15 cellular contexts compared by ENCODE assay signal in genomic region chr7:11193888-11194287, GRCh38.
A peak's percentile ranks its signal among the peaks of the same experiment; 100 is the strongest.
DNase-seq lines count a peak whose midpoint lies in the region; ATAC-seq and TF ChIP-seq lines count a peak whose summit lies in the region.
"Had no signal": no experiment of that assay in that cellular context is flagged by ENCODE, and none has a peak within 500 bp of the region (broad histone marks: within the 10 kb centered on the region; RNA-seq: fewer than 3 reads in every experiment).

No MANE protein-coding gene starts in this region.

- peaks cover 5% of the 10 kb centered on the region for H3K27me3 Mint-ChIP-seq in activated T-helper 1 cell treated with anti-CD3 and anti-CD28 coated beads, Interleukin-12 subunit alpha, Interleukin-12 subunit beta, Interleukin-2, Interleukin-4 antibody, amounts not matched to agents 30 ng/mL and 10 ng/mL and 1 ng/mL, durations not matched to agents 14 hours and 24 hours and 36 hours (ENCODE audit: insufficient read depth)
- peaks cover 11% of the 10 kb centered on the region for H3K27me3 Mint-ChIP-seq in type B pancreatic cell
- peaks cover 5% of the 10 kb centered on the region for H3K27me3 Mint-ChIP-seq in CD8-positive, alpha-beta T cell (ENCODE audit: low read depth)

- CTCF ChIA-PET in CD8-positive, alpha-beta T cell (lab: Charles Lee) = interaction anchor here (1.1 to 1.3 kb wide), 2 partner anchors 11 to 18 kb away, joined by 3 to 5 read pairs; no protein-coding TSS in a partner anchor

- H3K27ac Mint-ChIP-seq in activated T-helper 1 cell treated with anti-CD3 and anti-CD28 coated beads, Interleukin-12 subunit alpha, Interleukin-12 subunit beta, Interleukin-2, Interleukin-4 antibody, amounts not matched to agents 30 ng/mL and 10 ng/mL and 1 ng/mL, durations not matched to agents 14 hours and 24 hours and 36 hours = peak overlapping the region; percentile 62
- no peak overlapping the region for H3K27ac Mint-ChIP-seq in type B pancreatic cell
- no peak overlapping the region for H3K27ac Mint-ChIP-seq in CD8-positive, alpha-beta T cell
- H3K27ac Mint-ChIP-seq: IgD-negative memory B cell had no signal

- no peaks in the 10 kb centered on the region for H3K79me2 ChIP-seq in mesendoderm (ENCODE audit: control insufficient read depth, insufficient read depth, low read length)

- H3K4ac ChIP-seq in mesendoderm (ENCODE audit: low read depth, low read length) = peak overlapping the region; percentile 62

- no peak for TF ChIP-seq CTCF in heart right ventricle (IDR thresholded peaks at IDR 0.05)
- TF ChIP-seq CTCF in heart left ventricle (IDR thresholded peaks at IDR 0.05) = no peak
- TF ChIP-seq CTCF in type B pancreatic cell (conservative IDR thresholded peaks at IDR 0.05) = no peak
- no peak for TF ChIP-seq CTCF in lower leg skin (IDR thresholded peaks at IDR 0.05)
- TF ChIP-seq CTCF in CD8-positive, alpha-beta T cell (IDR thresholded peaks at IDR 0.05) = no peak

- intact Hi-C loops in heart right ventricle (cut with DNase I) (loop anchor here in 1 of 10 donors (10.0 kb wide), 1 partner anchor 219 kb away; the partner anchor contains the start of gene PHF14), heart left ventricle (cut with DNase I) (no loop called here), lower leg skin (cut with DNase I; ENCODE audit: low total_unique reads) (no loop called here)
- intact Hi-C loops in activated T-helper 1 cell treated with anti-CD3 and anti-CD28 coated beads, Interleukin-12 subunit alpha, Interleukin-12 subunit beta, Interleukin-2, Interleukin-4 antibody, amounts not matched to agents 30 ng/mL and 10 ng/mL and 1 ng/mL, durations not matched to agents 14 hours and 24 hours and 36 hours (cut with micrococcal nuclease) = loop anchor here (5.0 kb wide), 1 partner anchor 222 kb away; the partner anchor contains the start of gene PHF14
- intact Hi-C loops in CD8-positive, alpha-beta T cell (cut with DNase I, micrococcal nuclease) = no loop called here

- no peak overlapping the region for H3K23ac ChIP-seq in mesendoderm (ENCODE audit: low read length)

- H3K4me3 Mint-ChIP-seq in activated T-helper 1 cell treated with anti-CD3 and anti-CD28 coated beads, Interleukin-12 subunit alpha, Interleukin-12 subunit beta, Interleukin-2, Interleukin-4 antibody, amounts not matched to agents 30 ng/mL and 10 ng/mL and 1 ng/mL, durations not matched to agents 14 hours and 24 hours and 36 hours = peak overlapping the region; percentile 66
- peak overlapping the region; percentile 75 for H3K4me3 Mint-ChIP-seq in type B pancreatic cell
- no peak overlapping the region for H3K4me3 Mint-ChIP-seq in CD8-positive, alpha-beta T cell
- H3K4me3 Mint-ChIP-seq: IgD-negative memory B cell had no signal

- H4K5ac ChIP-seq in mesendoderm (ENCODE audit: low read length) = no peak overlapping the region

- peaks cover 19% of the 10 kb centered on the region for H3K4me1 Mint-ChIP-seq in activated T-helper 1 cell treated with anti-CD3 and anti-CD28 coated beads, Interleukin-12 subunit alpha, Interleukin-12 subunit beta, Interleukin-2, Interleukin-4 antibody, amounts not matched to agents 30 ng/mL and 10 ng/mL and 1 ng/mL, durations not matched to agents 14 hours and 24 hours and 36 hours (ENCODE audit: low read depth)
- peaks cover 31% of the 10 kb centered on the region for H3K4me1 Mint-ChIP-seq in type B pancreatic cell (ENCODE audit: unreplicated experiment)
- H3K4me1 Mint-ChIP-seq in CD8-positive, alpha-beta T cell (ENCODE audit: low read depth) = no peaks in the 10 kb centered on the region
- H3K4me1 Mint-ChIP-seq: activated T-helper 17 cell treated with anti-CD3 and anti-CD28 coated beads, Interleukin-2, amount 50 U/mL, for 72 hours; IgD-negative memory B cell had no signal

- no peak overlapping the region for H2AK5ac ChIP-seq in mesendoderm (ENCODE audit: low read length)

- H3K36me3 ChIP-seq in heart right ventricle (no peaks in the 10 kb centered on the region), heart left ventricle (no peaks in the 10 kb centered on the region), mesendoderm (ENCODE audit: control insufficient read depth, insufficient read depth, low read length) (no peaks in the 10 kb centered on the region)
- no peaks in the 10 kb centered on the region for H3K36me3 ChIP-seq in CD8-positive, alpha-beta T cell (ENCODE audit: insufficient read depth, low read length)

- no peak overlapping the region for H3K4me2 ChIP-seq in mesendoderm (ENCODE audit: low read length)

- 74 to 81% methylated on average over 2 of the region's 2 CpGs for WGBS in heart right ventricle, 2 donors
- WGBS in heart left ventricle, 4 donors = 72 to 84% (median 76%) methylated on average over 2 of the region's 2 CpGs
- WGBS in mesendoderm (ENCODE audit: extremely low coverage, insufficient coverage, low lambda C conversion rate) = no CpG with 5 or more reads among the region's 2 CpGs
- WGBS in lower leg skin, 2 donors = 62 to 68% methylated on average over 2 of the region's 2 CpGs

- peak overlapping the region; percentile 31 for H3K9ac ChIP-seq in mesendoderm (ENCODE audit: low read length)

- H2BK15ac ChIP-seq in mesendoderm (replicated peaks; ENCODE audit: low read depth) = no peak overlapping the region

- H3K18ac ChIP-seq in mesendoderm (ENCODE audit: low read length) = no peak overlapping the region

- H2BK5ac ChIP-seq in mesendoderm (ENCODE audit: low read length) = no peak overlapping the region

- no peak overlapping the region for H2BK120ac ChIP-seq in mesendoderm (ENCODE audit: low read depth, low read length)

- peaks cover 0 to 3% (median 0%) of the 10 kb centered on the region in 7 donors for H3K27me3 ChIP-seq in heart right ventricle
- H3K27me3 ChIP-seq in heart left ventricle = no peaks in the 10 kb centered on the region
- H3K27me3 ChIP-seq in mesendoderm (ENCODE audit: insufficient read depth, low read length, poor library complexity) = no peaks in the 10 kb centered on the region
- no peaks in the 10 kb centered on the region for H3K27me3 ChIP-seq in CD8-positive, alpha-beta T cell (ENCODE audit: insufficient read depth, low read length)

- H3K9me3 ChIP-seq in heart right ventricle = no peaks in the 10 kb centered on the region
- no peaks in the 10 kb centered on the region for H3K9me3 ChIP-seq in heart left ventricle
- no peaks in the 10 kb centered on the region for H3K9me3 ChIP-seq in CD8-positive, alpha-beta T cell (ENCODE audit: low read length)

- no peak for TF ChIP-seq POLR2A in heart left ventricle (IDR thresholded peaks at IDR 0.05)
- TF ChIP-seq POLR2A in lower leg skin (IDR thresholded peaks at IDR 0.05) = no peak

- no peaks in the 10 kb centered on the region for H3K9me3 Mint-ChIP-seq in activated T-helper 1 cell treated with anti-CD3 and anti-CD28 coated beads, Interleukin-12 subunit alpha, Interleukin-12 subunit beta, Interleukin-2, Interleukin-4 antibody, amounts not matched to agents 30 ng/mL and 10 ng/mL and 1 ng/mL, durations not matched to agents 14 hours and 24 hours and 36 hours
- no peaks in the 10 kb centered on the region for H3K9me3 Mint-ChIP-seq in type B pancreatic cell
- no peaks in the 10 kb centered on the region for H3K9me3 Mint-ChIP-seq in CD8-positive, alpha-beta T cell
- H3K9me3 Mint-ChIP-seq: activated T-helper 17 cell treated with anti-CD3 and anti-CD28 coated beads, Interleukin-2, amount 50 U/mL, for 72 hours; IgD-negative memory B cell had no signal

- no peak for DNase-seq in heart right ventricle
- DNase-seq in heart left ventricle = no peak
- no peak for DNase-seq in activated T-helper 1 cell treated with anti-CD3 and anti-CD28 coated beads, Interleukin-12 subunit alpha, Interleukin-12 subunit beta, Interleukin-2, Interleukin-4 antibody, amounts not matched to agents 30 ng/mL and 10 ng/mL and 1 ng/mL, durations not matched to agents 14 hours and 24 hours and 36 hours (ENCODE audit: low spot score)
- DNase-seq in mesendoderm = peak; percentile 40
- DNase-seq in type B pancreatic cell (ENCODE audit: extremely low spot score, unreplicated experiment) = no peak
- no peak for DNase-seq in lower leg skin (ENCODE audit: low spot score in 2 of 2)
- no peak for DNase-seq in CD8-positive, alpha-beta T cell
- DNase-seq: activated CD4-positive, alpha-beta T cell treated with anti-CD3 and anti-CD28 coated beads for 48 hours; NCI-H1694 treated with DMSO at 0.1 percent for 48 hours; stimulated activated CD4-positive, alpha-beta T cell treated with anti-CD3 and anti-CD28 coated beads, Interleukin-2, amount 100 ng/mL, for 48 hours; stimulated activated naive CD4-positive, alpha-beta T cell treated with Interleukin-2 at 50 U/mL for 16 hours had no signal

- H3K4me3 ChIP-seq in heart right ventricle (peak overlapping the region in 8 of 10 donors; percentile 24 to 56 (median 46)), heart left ventricle (peak overlapping the region in 6 of 12 donors; percentile 34 to 61 (median 48)), mesendoderm (ENCODE audit: low read length) (no peak overlapping the region), lower leg skin (ENCODE audit: low read depth, poor library complexity, severe bottlenecking) (no peak overlapping the region)
- H3K4me3 ChIP-seq in CD8-positive, alpha-beta T cell (ENCODE audit: low read depth, low read length) = no peak overlapping the region
- H3K4me3 ChIP-seq: lung had no signal

- no peak for ATAC-seq in heart right ventricle
- ATAC-seq in heart left ventricle = no peak
- no peak for ATAC-seq in CD8-positive, alpha-beta T cell
- no peak for ATAC-seq in HG03571 (IDR thresholded peaks at IDR 0.05; ENCODE audit: unreplicated experiment)
- ATAC-seq: activated T-helper 17 cell treated with anti-CD3 and anti-CD28 coated beads, Interleukin-2, amount 50 U/mL, for 72 hours had no signal

- H4K8ac ChIP-seq in mesendoderm (ENCODE audit: low read depth, low read length) = no peak overlapping the region

- H3K56ac ChIP-seq in mesendoderm (ENCODE audit: low read length) = peak overlapping the region; percentile 80

- H3K79me1 ChIP-seq in mesendoderm (ENCODE audit: low read length) = no peaks in the 10 kb centered on the region

- peaks cover 0 to 18% (median 2%) of the 10 kb centered on the region in 9 donors for H3K4me1 ChIP-seq in heart right ventricle
- H3K4me1 ChIP-seq in heart left ventricle = peaks cover 0 to 11% (median 1%) of the 10 kb centered on the region in 12 donors
- H3K4me1 ChIP-seq in mesendoderm (ENCODE audit: control insufficient read depth, low read depth, low read length) = no peaks in the 10 kb centered on the region
- H3K4me1 ChIP-seq in CD8-positive, alpha-beta T cell (ENCODE audit: insufficient read depth, low read length) = no peaks in the 10 kb centered on the region

- POLR2A ChIA-PET in CD8-positive, alpha-beta T cell (lab: Charles Lee) = no interaction called here

- no peaks in the 10 kb centered on the region for H3K36me3 Mint-ChIP-seq in activated T-helper 1 cell treated with anti-CD3 and anti-CD28 coated beads, Interleukin-12 subunit alpha, Interleukin-12 subunit beta, Interleukin-2, Interleukin-4 antibody, amounts not matched to agents 30 ng/mL and 10 ng/mL and 1 ng/mL, durations not matched to agents 14 hours and 24 hours and 36 hours (ENCODE audit: low read depth)
- no peaks in the 10 kb centered on the region for H3K36me3 Mint-ChIP-seq in type B pancreatic cell
- H3K36me3 Mint-ChIP-seq in CD8-positive, alpha-beta T cell = no peaks in the 10 kb centered on the region
- H3K36me3 Mint-ChIP-seq: IgD-negative memory B cell had no signal

- H3K27ac ChIP-seq in heart right ventricle = peak overlapping the region in 3 of 10 donors; percentile 41 to 68 (median 57)
- peak overlapping the region in 1 of 12 donors; percentile 32 for H3K27ac ChIP-seq in heart left ventricle
- peak overlapping the region; percentile 34 for H3K27ac ChIP-seq in mesendoderm (ENCODE audit: low read depth, low read length)
- H3K27ac ChIP-seq in CD8-positive, alpha-beta T cell (ENCODE audit: low read depth, low read length) = no peak overlapping the region

Comparison
In these comparisons a context has a peak if more than half of its experiments do, and no peak if none do; other contexts are left out.
1. H3K4me3 ChIP-seq: peak in heart right ventricle (8 of 10); none in mesendoderm (single experiment), lower leg skin (single experiment) and CD8-positive, alpha-beta T cell (single experiment).